Comparison of ENCODE assay signal across 1 cellular context in genomic region chr20:53920647-53921245, GRCh38.
TF ChIP-seq lines count a peak whose summit lies in the region.

No MANE protein-coding gene starts in this region.

TF ChIP-seq in WTC11, 78 proteins besides CTCF, POLR2A, EP300 and RAD21:
- TF ChIP-seq TCF7 (CRISPR knock-in tag; IDR thresholded peaks at IDR 0.05; ENCODE audit: low read depth) (no peak), PRRX2 (CRISPR knock-in tag; IDR thresholded peaks at IDR 0.05) (no peak), JAZF1 (CRISPR knock-in tag; IDR thresholded peaks at IDR 0.05) (no peak), RELA (CRISPR knock-in tag; IDR thresholded peaks at IDR 0.05; ENCODE audit: borderline replicate concordance) (no peak), MAX (CRISPR knock-in tag; IDR thresholded peaks at IDR 0.05) (no peak)
